9 cellular contexts compared by ENCODE assay signal in genomic region chr3:43291546-43291945, GRCh38. TPM values are rescaled to one million over a fixed set of nuclear protein-coding genes. Genes with fewer than 3 reads are reported as not detected.
A peak's percentile ranks its signal among the peaks of the same experiment; 100 is the strongest.
DNase-seq lines count a peak whose midpoint lies in the region; ATAC-seq and TF ChIP-seq lines count a peak whose summit lies in the region.
"Had no signal": no experiment of that assay in that cellular context is flagged by ENCODE, and none has a peak within 500 bp of the region (broad histone marks: within the 10 kb centered on the region; RNA-seq: fewer than 3 reads in every experiment).

No MANE protein-coding gene starts in this region.

- CTCF ChIA-PET in CD8-positive, alpha-beta memory T cell (lab: Charles Lee): no interaction called here

- H3K4me3 Mint-ChIP-seq in CD8-positive, alpha-beta memory T cell: peak overlapping the region; percentile 90 to 100 (median 96)
- peak overlapping the region; percentile 87 for H3K4me3 Mint-ChIP-seq in central memory CD8-positive, alpha-beta T cell

- ATAC-seq in central memory CD8-positive, alpha-beta T cell (replicated peaks; ENCODE audit: extremely low read depth, poor library complexity, severe bottlenecking): no peak
- ATAC-seq in psoas muscle (no peak), GM18861 (IDR thresholded peaks at IDR 0.05; ENCODE audit: unreplicated experiment) (no peak)

- no peak overlapping the region for H3K27ac ChIP-seq in CD8-positive, alpha-beta memory T cell (ENCODE audit: low read depth, low read length)
- no peak overlapping the region for H3K27ac ChIP-seq in psoas muscle

- no peaks in the 10 kb centered on the region for H3K27me3 ChIP-seq in CD8-positive, alpha-beta memory T cell (ENCODE audit: insufficient read depth, low read length, poor library complexity, severe bottlenecking)
- H3K27me3 ChIP-seq in psoas muscle (ENCODE audit: insufficient read depth in 3 of 3, low read length in 2 of 3): no peaks in the 10 kb centered on the region
- H3K27me3 ChIP-seq: adrenal gland had no signal

- H3K4me1 Mint-ChIP-seq in CD8-positive, alpha-beta memory T cell: peaks cover 76 to 84% (median 82%) of the 10 kb centered on the region in 3 donors
- H3K4me1 Mint-ChIP-seq in central memory CD8-positive, alpha-beta T cell: peaks cover 58% of the 10 kb centered on the region

- no peaks in the 10 kb centered on the region for H3K36me3 ChIP-seq in CD8-positive, alpha-beta memory T cell (ENCODE audit: insufficient read depth, low read length)
- peaks cover 0 to 11% of the 10 kb centered on the region in 2 donors for H3K36me3 ChIP-seq in psoas muscle (ENCODE audit: insufficient read depth in 1 of 2, low read depth in 1 of 2)
- H3K36me3 ChIP-seq: adrenal gland had no signal

- H3K27me3 Mint-ChIP-seq in CD8-positive, alpha-beta memory T cell: no peaks in the 10 kb centered on the region
- H3K27me3 Mint-ChIP-seq in central memory CD8-positive, alpha-beta T cell: no peaks in the 10 kb centered on the region

- POLR2A ChIA-PET in CD8-positive, alpha-beta memory T cell (lab: Charles Lee): no interaction called here

- no peak for TF ChIP-seq CTCF in psoas muscle (IDR thresholded peaks at IDR 0.05)

- intact Hi-C loops in psoas muscle (cut with DNase I): loop anchor here in 1 of 2 donors (5.0 kb wide), 1 partner anchor 36 kb away; no protein-coding TSS in a partner anchor

- peaks cover 6 to 61% (median 19%) of the 10 kb centered on the region in 3 donors for H3K36me3 Mint-ChIP-seq in CD8-positive, alpha-beta memory T cell
- peaks cover 30% of the 10 kb centered on the region for H3K36me3 Mint-ChIP-seq in central memory CD8-positive, alpha-beta T cell (ENCODE audit: insufficient read depth)

- WGBS in psoas muscle, 3 donors: 86 to 88% (median 86%) methylated on average over 1 of the region's 1 CpG

- peak overlapping the region; percentile 47 to 99 (median 97) for H3K27ac Mint-ChIP-seq in CD8-positive, alpha-beta memory T cell
- H3K27ac Mint-ChIP-seq in central memory CD8-positive, alpha-beta T cell (ENCODE audit: low read depth): peak overlapping the region; percentile 90

- peak overlapping the region; percentile 94 for H3K4me3 ChIP-seq in CD8-positive, alpha-beta memory T cell (ENCODE audit: low read length)
- peak overlapping the region; percentile 80 for H3K4me3 ChIP-seq in psoas muscle

- H3K9me3 ChIP-seq in CD8-positive, alpha-beta memory T cell (ENCODE audit: low read length): no peaks in the 10 kb centered on the region
- no peaks in the 10 kb centered on the region for H3K9me3 ChIP-seq in psoas muscle
- H3K9me3 ChIP-seq: adrenal gland had no signal

- DNase-seq in CD8-positive, alpha-beta memory T cell: no peak
- DNase-seq in M059J (ENCODE audit: low read depth) (peak; percentile 23), psoas muscle (no peak), RPMI8226 (no peak), mesenteric fat pad (ENCODE audit: low spot score) (no peak)
- DNase-seq in central memory CD8-positive, alpha-beta T cell (ENCODE audit: low spot score in 2 of 2): no peak
- DNase-seq: DMS153 had no signal

- peaks cover 75% of the 10 kb centered on the region for H3K4me1 ChIP-seq in CD8-positive, alpha-beta memory T cell (ENCODE audit: insufficient read depth, low read length)
- peaks cover 58% of the 10 kb centered on the region for H3K4me1 ChIP-seq in psoas muscle

- H3K9me3 Mint-ChIP-seq in CD8-positive, alpha-beta memory T cell: no peaks in the 10 kb centered on the region
- no peaks in the 10 kb centered on the region for H3K9me3 Mint-ChIP-seq in central memory CD8-positive, alpha-beta T cell

RNA-seq across cellular contexts. Expression of gene SNRK, which starts 5.2 kb away (rescaled TPM):
- total RNA-seq in CD8-positive, alpha-beta memory T cell: 10 to 100 TPM; 34.2 to 35.9 TPM
- 55.1 TPM for polyA plus RNA-seq in CD8-positive, alpha-beta memory T cell
- 7.5 and 13.6 TPM in 2 replicates for total RNA-seq in M059J (2014; rRNA removed; shearing (Covaris generic))
- 10 to 100 TPM; 18.8 to 25.6 (median 21.5) TPM for total RNA-seq in psoas muscle
- 1 to 10 TPM; 6.8 to 8.5 (median 7.8) TPM for polyA plus RNA-seq in psoas muscle
- total RNA-seq in mesenteric fat pad: 59.1 TPM
